8 cellular contexts compared by ENCODE assay signal in the genomic region with DNA sequence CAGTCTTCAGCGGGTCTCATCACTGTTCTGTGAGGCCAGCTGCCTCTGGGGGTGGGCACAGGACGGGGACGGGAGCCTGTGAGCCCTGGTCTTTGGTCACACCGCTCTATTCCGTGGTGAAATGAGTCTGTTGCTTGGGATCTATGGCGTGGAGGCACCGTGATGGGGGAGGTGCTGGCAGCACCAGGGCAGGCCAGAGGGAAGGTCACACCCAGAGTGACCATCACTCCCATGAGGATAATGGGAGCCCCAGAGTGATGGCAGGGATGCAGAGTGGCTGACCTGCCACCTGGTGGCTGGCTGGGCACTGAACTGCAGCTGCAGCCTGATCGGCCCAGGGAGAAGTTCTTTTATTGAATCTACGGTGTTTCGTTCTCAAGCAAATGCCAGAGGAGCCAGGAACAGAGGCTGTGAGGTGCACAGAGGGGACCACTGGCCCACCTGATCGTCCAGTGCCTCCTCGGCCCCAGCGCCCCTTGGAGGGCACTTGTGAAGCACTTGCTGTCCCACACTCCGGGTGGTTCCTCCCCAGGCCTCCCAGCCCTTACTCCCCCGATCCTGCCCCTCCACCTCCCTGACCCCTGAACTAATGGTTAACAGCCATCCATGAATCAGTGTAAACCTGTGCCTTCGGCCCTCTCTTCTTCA. TPM values are rescaled to one million over a fixed set of nuclear protein-coding genes. Genes with fewer than 3 reads are reported as not detected.
DNase-seq lines count a peak whose midpoint lies in the region; ATAC-seq and TF ChIP-seq lines count a peak whose summit lies in the region.
"Had no signal": no experiment of that assay in that cellular context is flagged by ENCODE, and none has a peak within 500 bp of the region (broad histone marks: within the 10 kb centered on the region; RNA-seq: fewer than 3 reads in every experiment).

No MANE protein-coding gene starts in this region.

- H3K4me3 ChIP-seq in GM12865 (ENCODE audit: low read depth, low read length) (no peak overlapping the region), mucosa of descending colon (no peak overlapping the region)

- no peaks in the 10 kb centered on the region for H3K27me3 Mint-ChIP-seq in activated T-helper 1 cell treated with anti-CD3 and anti-CD28 coated beads, Interleukin-12 subunit alpha, Interleukin-12 subunit beta, Interleukin-2, Interleukin-4 antibody, amounts not matched to agents 30 ng/mL and 10 ng/mL and 1 ng/mL, durations not matched to agents 14 hours and 24 hours and 36 hours (ENCODE audit: insufficient read depth)

- intact Hi-C loops in mucosa of descending colon (cut with DNase I, micrococcal nuclease) = loop anchor here in 1 of 2 donors (10.0 kb wide), 1 partner anchor 80 kb away; no protein-coding TSS in a partner anchor
- intact Hi-C loops in activated T-helper 1 cell treated with anti-CD3 and anti-CD28 coated beads, Interleukin-12 subunit alpha, Interleukin-12 subunit beta, Interleukin-2, Interleukin-4 antibody, amounts not matched to agents 30 ng/mL and 10 ng/mL and 1 ng/mL, durations not matched to agents 14 hours and 24 hours and 36 hours (cut with micrococcal nuclease) = no loop called here

- TF ChIP-seq CTCF in GM12865 (IDR thresholded peaks at IDR 0.05; ENCODE audit: insufficient read depth, low read depth, low read length, missing control alignments) = peak; percentile 40
- TF ChIP-seq CTCF in mucosa of descending colon (IDR thresholded peaks at IDR 0.05) = peak; percentile 65

- no peaks in the 10 kb centered on the region for H3K4me1 Mint-ChIP-seq in activated T-helper 1 cell treated with anti-CD3 and anti-CD28 coated beads, Interleukin-12 subunit alpha, Interleukin-12 subunit beta, Interleukin-2, Interleukin-4 antibody, amounts not matched to agents 30 ng/mL and 10 ng/mL and 1 ng/mL, durations not matched to agents 14 hours and 24 hours and 36 hours (ENCODE audit: low read depth)

- H3K9me3 ChIP-seq in mucosa of descending colon = no peaks in the 10 kb centered on the region

- H3K27ac ChIP-seq in cingulate gyrus (ENCODE audit: low read depth, low read length) = peak overlapping the region; percentile 41

- peak; percentile 73 for ATAC-seq in mucosa of descending colon

- no peaks in the 10 kb centered on the region for H3K9me3 Mint-ChIP-seq in activated T-helper 1 cell treated with anti-CD3 and anti-CD28 coated beads, Interleukin-12 subunit alpha, Interleukin-12 subunit beta, Interleukin-2, Interleukin-4 antibody, amounts not matched to agents 30 ng/mL and 10 ng/mL and 1 ng/mL, durations not matched to agents 14 hours and 24 hours and 36 hours
- H3K9me3 Mint-ChIP-seq: T-helper 1 cell treated with Interleukin-12 subunit alpha and Interleukin-12 subunit beta and Interleukin-4 antibody, amounts not matched to agents 30 μg/mL and 1 μg/mL, for 36 hours had no signal

- H3K27ac Mint-ChIP-seq in activated T-helper 1 cell treated with anti-CD3 and anti-CD28 coated beads, Interleukin-12 subunit alpha, Interleukin-12 subunit beta, Interleukin-2, Interleukin-4 antibody, amounts not matched to agents 30 ng/mL and 10 ng/mL and 1 ng/mL, durations not matched to agents 14 hours and 24 hours and 36 hours = no peak overlapping the region
- H3K27ac Mint-ChIP-seq: T-helper 1 cell treated with Interleukin-12 subunit alpha and Interleukin-12 subunit beta and Interleukin-4 antibody, amounts not matched to agents 30 μg/mL and 1 μg/mL, for 36 hours had no signal

- H3K36me3 ChIP-seq in mucosa of descending colon (ENCODE audit: low read depth) = no peaks in the 10 kb centered on the region

- H3K4me1 ChIP-seq in mucosa of descending colon (ENCODE audit: low read depth) = no peaks in the 10 kb centered on the region

- peak; percentile 14 for DNase-seq in GM12865 (ENCODE audit: low read depth)
- peak; percentile 45 for DNase-seq in NCI-H226
- DNase-seq in mucosa of descending colon = peak; percentile 33 to 74 (median 73)
- no peak for DNase-seq in stimulated activated CD4-positive, alpha-beta T cell treated with anti-CD3 and anti-CD28 coated beads, Interleukin-4, amount 100 ng/mL, for 4 hours
- no peak for DNase-seq in MV-4-11 (lab: John Stamatoyannopoulos, UW)
- no peak for DNase-seq in activated T-helper 1 cell treated with anti-CD3 and anti-CD28 coated beads, Interleukin-12 subunit alpha, Interleukin-12 subunit beta, Interleukin-2, Interleukin-4 antibody, amounts not matched to agents 30 ng/mL and 10 ng/mL and 1 ng/mL, durations not matched to agents 14 hours and 24 hours and 36 hours (ENCODE audit: low spot score)

- H3K36me3 Mint-ChIP-seq in activated T-helper 1 cell treated with anti-CD3 and anti-CD28 coated beads, Interleukin-12 subunit alpha, Interleukin-12 subunit beta, Interleukin-2, Interleukin-4 antibody, amounts not matched to agents 30 ng/mL and 10 ng/mL and 1 ng/mL, durations not matched to agents 14 hours and 24 hours and 36 hours (ENCODE audit: low read depth) = no peaks in the 10 kb centered on the region

- no peak overlapping the region for H3K4me3 Mint-ChIP-seq in activated T-helper 1 cell treated with anti-CD3 and anti-CD28 coated beads, Interleukin-12 subunit alpha, Interleukin-12 subunit beta, Interleukin-2, Interleukin-4 antibody, amounts not matched to agents 30 ng/mL and 10 ng/mL and 1 ng/mL, durations not matched to agents 14 hours and 24 hours and 36 hours
- H3K4me3 Mint-ChIP-seq: T-helper 1 cell treated with Interleukin-12 subunit alpha and Interleukin-12 subunit beta and Interleukin-4 antibody, amounts not matched to agents 30 μg/mL and 1 μg/mL, for 36 hours had no signal

RNA-seq across cellular contexts. Expression of gene KCNIP3, which starts 17.9 kb away (rescaled TPM):
- 10 to 100 TPM in 1 of 3 donors, 1 to 10 TPM in 2; 3.0 to 12.5 (median 4.1) TPM for total RNA-seq in mucosa of descending colon
- total RNA-seq in activated T-helper 1 cell treated with anti-CD3 and anti-CD28 coated beads, Interleukin-12 subunit alpha, Interleukin-12 subunit beta, Interleukin-2, Interleukin-4 antibody, amounts not matched to agents 30 ng/mL and 10 ng/mL and 1 ng/mL, durations not matched to agents 14 hours and 24 hours and 36 hours = not detected in 2 replicates

RNA-seq across cellular contexts. Expression of gene PROM2, which starts 40.8 kb away (rescaled TPM):
- total RNA-seq in mucosa of descending colon = 10 to 100 TPM; 24.4 to 44.0 (median 35.8) TPM
- total RNA-seq in activated T-helper 1 cell treated with anti-CD3 and anti-CD28 coated beads, Interleukin-12 subunit alpha, Interleukin-12 subunit beta, Interleukin-2, Interleukin-4 antibody, amounts not matched to agents 30 ng/mL and 10 ng/mL and 1 ng/mL, durations not matched to agents 14 hours and 24 hours and 36 hours = 0.29 and 0.37 TPM in 2 replicates

Comparison
In these comparisons a context has a peak if more than half of its experiments do, and no peak if none do; other contexts are left out.
1. DNase-seq: peak in GM12865 (single experiment), NCI-H226 (single experiment) and mucosa of descending colon (3 of 3); none in stimulated activated CD4-positive, alpha-beta T cell treated with anti-CD3 and anti-CD28 coated beads, Interleukin-4, amount 100 ng/mL, for 4 hours (0 of 2), MV-4-11 (single experiment) and activated T-helper 1 cell treated with anti-CD3 and anti-CD28 coated beads, Interleukin-12 subunit alpha, Interleukin-12 subunit beta, Interleukin-2, Interleukin-4 antibody, amounts not matched to agents 30 ng/mL and 10 ng/mL and 1 ng/mL, durations not matched to agents 14 hours and 24 hours and 36 hours (single experiment).
2. RNA of gene PROM2, which starts 40.8 kb away (total RNA-seq): 24.4 to 44.0 TPM in mucosa of descending colon; 0.29 to 0.37 TPM in activated T-helper 1 cell treated with anti-CD3 and anti-CD28 coated beads, Interleukin-12 subunit alpha, Interleukin-12 subunit beta, Interleukin-2, Interleukin-4 antibody, amounts not matched to agents 30 ng/mL and 10 ng/mL and 1 ng/mL, durations not matched to agents 14 hours and 24 hours and 36 hours; every median in the first group is over 10 times any median in the second.